ENCODE assay signal across 8 cellular contexts in genomic region chr16:10942352-10943297, GRCh38. TPM values are rescaled to one million over a fixed set of nuclear protein-coding genes. Genes with fewer than 3 reads are reported as not detected.
DNase-seq lines count a peak whose midpoint lies in the region; ATAC-seq and TF ChIP-seq lines count a peak whose summit lies in the region.

DEXI (minus strand) TSS chr16:10942468; CDS start chr16:10942005, 463 bp downstream.

- peak; percentile 96 for DNase-seq in Ammon's horn (ENCODE audit: low spot score)
- DNase-seq in NCI-H524 (lab: John Stamatoyannopoulos, UW) = peak; percentile 88 to 95
- DNase-seq in activated CD4-positive, alpha-beta T cell treated with anti-CD3 and anti-CD28 coated beads, Interleukin-2, amount 10 ng/mL, durations not matched to agents 24 days and 14 days = peak; percentile 99
- peak; percentile 96 for DNase-seq in coronary artery (ENCODE audit: low spot score)
- DNase-seq in left lobe of liver (ENCODE audit: low spot score) = peak; percentile 98
- peak; percentile 94 for DNase-seq in stimulated activated CD4-positive, alpha-beta T cell treated with anti-CD3 and anti-CD28 coated beads, Interleukin-2, amount 100 ng/mL, for 4 hours (ENCODE audit: low read depth)

- H3K27ac Mint-ChIP-seq in activated CD4-positive, alpha-beta T cell treated with anti-CD3 and anti-CD28 coated beads, Interleukin-2, amount 10 ng/mL, durations not matched to agents 24 days and 14 days = peak within 1 kb of the TSS; percentile 87

- H3K4me1 Mint-ChIP-seq in activated CD4-positive, alpha-beta T cell treated with anti-CD3 and anti-CD28 coated beads, Interleukin-2, amount 10 ng/mL, durations not matched to agents 24 days and 14 days = peaks cover 67% of the 10 kb centered on the region

- peak within 1 kb of the TSS; percentile 81 to 88 for H3K27ac ChIP-seq in coronary artery

- H3K4me3 Mint-ChIP-seq in activated CD4-positive, alpha-beta T cell treated with anti-CD3 and anti-CD28 coated beads, Interleukin-2, amount 10 ng/mL, durations not matched to agents 24 days and 14 days = peak within 1 kb of the TSS; percentile 96

- TF ChIP-seq CTCF in coronary artery (IDR thresholded peaks at IDR 0.05) = no peak

- no peaks in the 10 kb centered on the region for H3K9me3 Mint-ChIP-seq in activated CD4-positive, alpha-beta T cell treated with anti-CD3 and anti-CD28 coated beads, Interleukin-2, amount 10 ng/mL, durations not matched to agents 24 days and 14 days

- ATAC-seq in HG03432 (IDR thresholded peaks at IDR 0.05; ENCODE audit: unreplicated experiment) = peak; percentile 70
- peak; percentile 69 for ATAC-seq in left lobe of liver

- intact Hi-C loops in activated CD4-positive, alpha-beta T cell treated with anti-CD3 and anti-CD28 coated beads, Interleukin-2, amount 10 ng/mL, durations not matched to agents 24 days and 14 days (cut with micrococcal nuclease) = loop anchor here (5.0 kb wide), 3 partner anchors 800 to 1140 kb away; partner anchors contain the start of genes GSPT1 and TXNDC11

- peak; percentile 69 for TF ChIP-seq POLR2A in GM19099 (IDR thresholded peaks at IDR 0.05; ENCODE audit: extremely low read depth, insufficient read length, low read depth)

- peak within 1 kb of the TSS; percentile 87 for H3K4me3 ChIP-seq in coronary artery

- no peaks in the 10 kb centered on the region for H3K27me3 Mint-ChIP-seq in activated CD4-positive, alpha-beta T cell treated with anti-CD3 and anti-CD28 coated beads, Interleukin-2, amount 10 ng/mL, durations not matched to agents 24 days and 14 days

- H3K36me3 Mint-ChIP-seq in activated CD4-positive, alpha-beta T cell treated with anti-CD3 and anti-CD28 coated beads, Interleukin-2, amount 10 ng/mL, durations not matched to agents 24 days and 14 days (ENCODE audit: low read depth) = peaks cover 26% of the 10 kb centered on the region

RNA-seq across cellular contexts. Expression of gene DEXI, which starts in this region (rescaled TPM):
- total RNA-seq in activated CD4-positive, alpha-beta T cell treated with anti-CD3 and anti-CD28 coated beads, Interleukin-2, amount 10 ng/mL, durations not matched to agents 24 days and 14 days = 35.6 and 38.0 TPM in 2 replicates
- 66.8 TPM for total RNA-seq in left lobe of liver

Comparison
In these comparisons a context has a peak if more than half of its experiments do, and no peak if none do; other contexts are left out.
1. Peak in every context shown above with its lines: DNase-seq, ATAC-seq, H3K4me3 ChIP-seq and H3K27ac ChIP-seq.